15 cellular contexts compared by ENCODE assay signal in genomic region chr22:40241200-40241763, GRCh38.
A peak's percentile ranks its signal among the peaks of the same experiment; 100 is the strongest.
DNase-seq lines count a peak whose midpoint lies in the region; ATAC-seq and TF ChIP-seq lines count a peak whose summit lies in the region.
"Had no signal": no experiment of that assay in that cellular context is flagged by ENCODE, and none has a peak within 500 bp of the region (broad histone marks: within the 10 kb centered on the region; RNA-seq: fewer than 3 reads in every experiment).

No MANE protein-coding gene starts in this region.

- peak overlapping the region in 7 of 8 donors; percentile 37 to 89 (median 66) for H3K27ac Mint-ChIP-seq in CD8-positive, alpha-beta memory T cell
- H3K27ac Mint-ChIP-seq in immature natural killer cell, result peak overlapping the region; percentile 7 to 85 (median 72)

- TF ChIP-seq CTCF in omental fat pad (IDR thresholded peaks at IDR 0.05), result no peak

- no peak for ATAC-seq in omental fat pad (ENCODE audit: low FRiP score)
- ATAC-seq: body of pancreas had no signal

- no peak overlapping the region for H3K27ac ChIP-seq in BLaER1
- H3K27ac ChIP-seq in CD8-positive, alpha-beta memory T cell (ENCODE audit: low read depth, low read length), result no peak overlapping the region
- H3K27ac ChIP-seq: body of pancreas, sigmoid colon, thoracic aorta had no signal

- no peak overlapping the region for H3K4me3 ChIP-seq in BLaER1
- H3K4me3 ChIP-seq in CD8-positive, alpha-beta memory T cell (ENCODE audit: low read length), result no peak overlapping the region
- H3K4me3 ChIP-seq: body of pancreas, sigmoid colon, thoracic aorta had no signal

- no peaks in the 10 kb centered on the region for H3K9me3 Mint-ChIP-seq in CD8-positive, alpha-beta memory T cell
- no peaks in the 10 kb centered on the region for H3K9me3 Mint-ChIP-seq in immature natural killer cell

- H4K20me1 ChIP-seq in BLaER1, result peaks cover 85% of the 10 kb centered on the region

- peak overlapping the region; percentile 27 to 67 (median 42) for H3K4me3 Mint-ChIP-seq in CD8-positive, alpha-beta memory T cell
- peak overlapping the region; percentile 6 to 67 (median 52) for H3K4me3 Mint-ChIP-seq in immature natural killer cell

- H3K4me1 Mint-ChIP-seq in CD8-positive, alpha-beta memory T cell, result peaks cover 79 to 96% (median 94%) of the 10 kb centered on the region in 3 donors
- peaks cover 85 to 96% of the 10 kb centered on the region in 2 donors for H3K4me1 Mint-ChIP-seq in immature natural killer cell

- H3K9me3 ChIP-seq in BLaER1, result no peaks in the 10 kb centered on the region
- no peaks in the 10 kb centered on the region for H3K9me3 ChIP-seq in CD8-positive, alpha-beta memory T cell (ENCODE audit: low read length)
- H3K9me3 ChIP-seq: body of pancreas, sigmoid colon, thoracic aorta had no signal

- POLR2A ChIA-PET in CD8-positive, alpha-beta memory T cell (lab: Charles Lee), result interaction anchor here (0.6 to 1.0 kb wide), 3 partner anchors 10 to 83 kb away, joined by 3 to 7 read pairs (median 4); no protein-coding TSS in a partner anchor

- CTCF ChIA-PET in CD8-positive, alpha-beta memory T cell (lab: Charles Lee), result interaction anchor here (1.2 to 1.4 kb wide), 2 partner anchors 15 to 299 kb away, joined by 3 read pairs; no protein-coding TSS in a partner anchor

- peaks cover 0 to 17% (median 6%) of the 10 kb centered on the region in 3 donors for H3K36me3 Mint-ChIP-seq in CD8-positive, alpha-beta memory T cell
- H3K36me3 Mint-ChIP-seq in immature natural killer cell, result peaks cover 0 to 11% (median 8%) of the 10 kb centered on the region in 3 donors

- H3K4me1 ChIP-seq in BLaER1, result peaks cover 47% of the 10 kb centered on the region
- peaks cover 71% of the 10 kb centered on the region for H3K4me1 ChIP-seq in CD8-positive, alpha-beta memory T cell (ENCODE audit: insufficient read depth, low read length)

- H3K27me3 Mint-ChIP-seq in CD8-positive, alpha-beta memory T cell, result no peaks in the 10 kb centered on the region
- H3K27me3 Mint-ChIP-seq in immature natural killer cell (ENCODE audit: low read depth in 3 of 3), result peaks cover 0 to 6% (median 0%) of the 10 kb centered on the region in 3 donors

- H3K27me3 ChIP-seq in BLaER1, result no peaks in the 10 kb centered on the region
- H3K27me3 ChIP-seq in CD8-positive, alpha-beta memory T cell (ENCODE audit: insufficient read depth, low read length, poor library complexity, severe bottlenecking), result no peaks in the 10 kb centered on the region
- H3K27me3 ChIP-seq: body of pancreas, sigmoid colon had no signal

- DNase-seq in CD8-positive, alpha-beta memory T cell, result peak in 3 of 5 donors; percentile 55 to 74 (median 68)
- DNase-seq in activated CD8-positive, alpha-beta memory T cell treated with anti-CD3 and anti-CD28 coated beads, Interleukin-2, amount 50 U/mL, for 1 hour (ENCODE audit: extremely low read depth), result peak; percentile 27
- DNase-seq in immature natural killer cell (peak; percentile 63 to 72 (median 67)), OCI-M2 (lab: John Stamatoyannopoulos, UW; ENCODE audit: unreplicated experiment) (no peak), NCI-H2029 (lab: John Stamatoyannopoulos, UW) (no peak), omental fat pad (ENCODE audit: low spot score) (no peak), NCI-H1694 treated with DMSO at 0.1 percent for 48 hours (lab: John Stamatoyannopoulos, UW) (no peak)
- DNase-seq: body of pancreas, HCEC 1CT, kidney, MV-4-11, NCI-H2227 treated with DMSO at 0.1 percent for 48 hours, sigmoid colon had no signal

- H3K9ac ChIP-seq in BLaER1, result no peak overlapping the region

- H3K4me2 ChIP-seq in BLaER1, result peak overlapping the region; percentile 28; the same call in 1 of the 2 replicates

- peaks cover 31% of the 10 kb centered on the region for H3K36me3 ChIP-seq in BLaER1
- H3K36me3 ChIP-seq in CD8-positive, alpha-beta memory T cell (ENCODE audit: insufficient read depth, low read length), result no peaks in the 10 kb centered on the region
- H3K36me3 ChIP-seq: thoracic aorta had no signal

Comparison
In these comparisons a context has a peak if more than half of its experiments do, and no peak if none do; other contexts are left out.
1. DNase-seq: peak in CD8-positive, alpha-beta memory T cell (3 of 5), activated CD8-positive, alpha-beta memory T cell treated with anti-CD3 and anti-CD28 coated beads, Interleukin-2, amount 50 U/mL, for 1 hour (single experiment) and immature natural killer cell (3 of 3); none in OCI-M2 (single experiment), NCI-H2029 (single experiment), omental fat pad (single experiment) and NCI-H1694 treated with DMSO at 0.1 percent for 48 hours (single experiment).